In the genomic region with DNA sequence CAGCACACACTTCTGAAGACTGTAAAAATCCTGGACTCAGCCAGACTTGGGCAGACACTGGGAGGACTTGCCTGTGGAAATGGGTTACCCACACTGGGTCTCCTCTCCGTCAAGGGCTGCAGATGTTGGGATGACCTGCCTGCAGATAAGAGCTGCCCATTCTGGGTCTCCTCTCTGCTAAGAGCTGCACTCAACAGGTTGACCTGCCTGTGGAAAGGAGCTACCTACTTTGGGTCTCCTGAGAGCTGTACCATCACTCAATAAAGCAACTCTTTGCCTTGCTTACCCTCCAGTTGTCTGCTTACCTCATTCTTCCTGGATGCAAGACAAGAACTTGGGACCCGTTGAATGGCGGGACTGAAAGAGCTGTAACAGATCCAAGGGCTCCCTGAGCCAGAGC, we compare ENCODE assay signal across 34 cellular contexts.
"Had no signal": no experiment of that assay in that cellular context is flagged by ENCODE, and none has a peak within 500 bp of the region (broad histone marks: within the 10 kb centered on the region; RNA-seq: fewer than 3 reads in every experiment).

No MANE protein-coding gene starts in this region.

- H3K4me3 ChIP-seq: MG63 had no signal

- H3K9me3 ChIP-seq: MG63 had no signal

- DNase-seq: Karpas-422, Kasumi-1, MG63, MM.1S, MV-4-11, NCI-H1048, NCI-H1092, NCI-H1092 treated with DMSO at 0.1 percent for 48 hours, NCI-H1105, NCI-H1105 treated with DMSO at 0.1 percent for 48 hours, NCI-H1417, NCI-H1417 treated with DMSO at 0.1 percent for 48 hours, NCI-H1436, NCI-H1436 treated with DMSO at 0.1 percent for 48 hours, NCI-H146, NCI-H1694, NCI-H1694 treated with DMSO at 0.1 percent for 48 hours, NCI-H187, NCI-H187 treated with DMSO at 0.1 percent for 48 hours, NCI-H1930, NCI-H2029, NCI-H2029 treated with DMSO at 0.1 percent for 48 hours, NCI-H2081, NCI-H2081 treated with DMSO at 0.1 percent for 48 hours, NCI-H2107, NCI-H2171, NCI-H2171 treated with DMSO at 0.1 percent for 48 hours, NCI-H2227 treated with DMSO at 0.1 percent for 48 hours, NCI-H226, NCI-H345, NCI-H446 treated with DMSO at 0.1 percent for 48 hours, NCI-H510A, NCI-H510A treated with DMSO at 0.1 percent for 48 hours, NCI-H524 had no signal

- H3K27me3 ChIP-seq: MG63 had no signal
